Comparison of ENCODE assay signal across 9 cellular contexts in genomic region chr18:55588876-55589595, GRCh38. TPM values are rescaled to one million over a fixed set of nuclear protein-coding genes. Genes with fewer than 3 reads are reported as not detected.
A peak's percentile ranks its signal among the peaks of the same experiment; 100 is the strongest.
DNase-seq lines count a peak whose midpoint lies in the region; ATAC-seq and TF ChIP-seq lines count a peak whose summit lies in the region.
"Had no signal": no experiment of that assay in that cellular context is flagged by ENCODE, and none has a peak within 500 bp of the region (broad histone marks: within the 10 kb centered on the region; RNA-seq: fewer than 3 reads in every experiment).

No MANE protein-coding gene starts in this region.

- H3K36me3 ChIP-seq in ACC112 (ENCODE audit: insufficient read depth, low read length) (no peaks in the 10 kb centered on the region), GM23248 (ENCODE audit: low read depth) (no peaks in the 10 kb centered on the region; the same call in 1 of the 2 replicates)

- in situ Hi-C loops in GM23248 (cut with MboI), result loop anchor here (10.0 kb wide), 2 partner anchors 266 to 986 kb away; no protein-coding TSS in a partner anchor

- no peaks in the 10 kb centered on the region for H4K20me1 ChIP-seq in GM23248 (ENCODE audit: insufficient read depth)

- CTCF ChIA-PET in activated B cell treated with CpG ODN at 0.5 μM for 24 hours (lab: Charles Lee), result no interaction called here

- DNase-seq in GM23248, result peak; percentile 31
- DNase-seq in activated B cell treated with CpG ODN at 0.5 μM for 24 hours, result no peak
- DNase-seq in globus pallidus (ENCODE audit: low spot score), result peak; percentile 71
- DNase-seq in renal cortical epithelial cell (ENCODE audit: low read depth), result peak; percentile 15
- DNase-seq in NCI-H1436 treated with DMSO at 0.1 percent for 48 hours (lab: John Stamatoyannopoulos, UW), result no peak
- no peak for DNase-seq in AG08395 (ENCODE audit: low spot score)

- 0 to 1% methylated on average over 12 of the region's 12 CpGs for WGBS in GM23248 (ENCODE audit: low coverage in 1 of 2, low lambda C conversion rate in 2 of 2, missing lambda C conversion rate in 2 of 2), 2 experiments

- H3K4me3 ChIP-seq in ACC112 (ENCODE audit: low read depth, low read length) (peak overlapping the region; percentile 90), GM23248 (peak overlapping the region; percentile 88)

- peaks cover 38% of the 10 kb centered on the region for H3K4me1 Mint-ChIP-seq in activated B cell treated with CpG ODN at 0.5 μM for 24 hours

- H2AFZ ChIP-seq in ACC112 (ENCODE audit: low read length, unreplicated experiment) (peak overlapping the region; percentile 32), GM23248 (peak overlapping the region; percentile 98)

- no peaks in the 10 kb centered on the region for H3K9me3 ChIP-seq in GM23248 (ENCODE audit: low read depth)

- H3K27me3 ChIP-seq in ACC112 (ENCODE audit: insufficient read depth, low read length), result no peaks in the 10 kb centered on the region
- no peaks in the 10 kb centered on the region for H3K27me3 ChIP-seq in GM23248 (replicated peaks; ENCODE audit: insufficient read depth)

- H3K27ac Mint-ChIP-seq in activated B cell treated with CpG ODN at 0.5 μM for 24 hours, result peak overlapping the region; percentile 89

- peak overlapping the region; percentile 89 for H3K9ac ChIP-seq in GM23248

- no peak for TF ChIP-seq CTCF in activated B cell treated with CpG ODN at 0.5 μM for 24 hours (IDR thresholded peaks at IDR 0.05)

- H3K9me2 ChIP-seq in GM23248 (ENCODE audit: insufficient read depth), result no peaks in the 10 kb centered on the region

- H3K4me2 ChIP-seq in GM23248 (ENCODE audit: unreplicated experiment), result peak overlapping the region; percentile 98

- H3K36me3 Mint-ChIP-seq in activated B cell treated with CpG ODN at 0.5 μM for 24 hours (ENCODE audit: low read depth), result peaks cover 14% of the 10 kb centered on the region

- peak overlapping the region; percentile 73 for H3K27ac ChIP-seq in ACC112 (ENCODE audit: low read depth, low read length)
- H3K27ac ChIP-seq in GM23248, result peak overlapping the region; percentile 88

- H3K4me1 ChIP-seq in ACC112 (ENCODE audit: control insufficient read depth, insufficient read depth, low read length, unreplicated experiment), result peaks cover 8% of the 10 kb centered on the region
- peaks cover 21% of the 10 kb centered on the region for H3K4me1 ChIP-seq in GM23248 (ENCODE audit: insufficient read depth)

- H3K4me3 Mint-ChIP-seq in activated B cell treated with CpG ODN at 0.5 μM for 24 hours, result peak overlapping the region; percentile 89

- POLR2A ChIA-PET in activated B cell treated with CpG ODN at 0.5 μM for 24 hours (lab: Charles Lee), result interaction anchor here (0.5 to 1.7 kb wide), 14 partner anchors 9 to 1320 kb away, joined by 3 to 23 read pairs (median 4); partner anchors contain the start of gene POLI

- intact Hi-C loops in activated B cell treated with CpG ODN at 0.5 μM for 24 hours (cut with micrococcal nuclease), result loop anchor here (1.0 to 5.0 kb wide), 11 partner anchors 16 to 1063 kb away; partner anchors contain the start of genes TXNL1 and WDR7

- no peaks in the 10 kb centered on the region for H3K9me3 Mint-ChIP-seq in activated B cell treated with CpG ODN at 0.5 μM for 24 hours

- peaks cover 32% of the 10 kb centered on the region for H3K79me2 ChIP-seq in ACC112 (ENCODE audit: control insufficient read depth, insufficient read depth, low read length, unreplicated experiment)
- H3K79me2 ChIP-seq in GM23248 (ENCODE audit: insufficient read depth), result peaks cover 46% of the 10 kb centered on the region

- H3F3A ChIP-seq in GM23248 (ENCODE audit: insufficient read depth), result peaks cover 18% of the 10 kb centered on the region

- ATAC-seq in activated B cell treated with CpG ODN at 0.5 μM for 24 hours (ENCODE audit: low read depth) (no peak), HG02870 (IDR thresholded peaks at IDR 0.05; ENCODE audit: unreplicated experiment) (no peak)
- ATAC-seq: HCT116 had no signal

- H3K27me3 Mint-ChIP-seq in activated B cell treated with CpG ODN at 0.5 μM for 24 hours, result peaks cover 4% of the 10 kb centered on the region

RNA-seq across cellular contexts. Expression of gene TCF4, which starts 1.0 kb away (rescaled TPM):
- 54.5 and 60.7 TPM in 2 replicates for total RNA-seq in GM23248 (2014; rRNA removed; shearing (Covaris generic))
- 59.3 and 60.2 TPM in 2 replicates for polyA plus RNA-seq in GM23248 (2016; fragmentation: Nextera tagmentation; extraction: Ambion mirVana)
- total RNA-seq in activated B cell treated with CpG ODN at 0.5 μM for 24 hours (230 and 270 TPM in 2 replicates), renal cortical epithelial cell (2.8 and 11.0 TPM in 2 replicates)

Comparison
In these comparisons a context has a peak if more than half of its experiments do, and no peak if none do; other contexts are left out.
1. DNase-seq: peak in GM23248 (single experiment), globus pallidus (single experiment) and renal cortical epithelial cell (single experiment); none in activated B cell treated with CpG ODN at 0.5 μM for 24 hours (single experiment), NCI-H1436 treated with DMSO at 0.1 percent for 48 hours (single experiment) and AG08395 (single experiment).